29 cellular contexts compared by ENCODE assay signal in the genomic region with DNA sequence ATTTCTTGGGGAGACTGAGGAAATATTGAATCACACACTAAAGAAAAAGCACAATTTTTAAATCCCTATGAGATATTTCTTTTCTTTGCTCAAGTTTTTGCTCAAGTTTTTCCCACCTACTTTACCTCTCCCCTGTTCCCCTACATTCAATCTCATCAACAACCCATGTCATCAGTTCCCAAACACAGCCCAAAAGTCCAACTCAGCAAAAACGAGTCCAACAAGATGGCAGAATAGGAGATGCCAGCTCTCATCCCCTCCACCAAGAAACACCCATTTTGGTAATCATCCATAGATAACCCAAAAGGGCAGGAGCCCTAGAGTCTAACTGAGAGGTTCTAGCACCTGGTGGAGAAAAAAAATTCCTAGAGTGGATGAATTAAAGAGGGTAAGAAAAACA.
"Had no signal": no experiment of that assay in that cellular context is flagged by ENCODE, and none has a peak within 500 bp of the region (broad histone marks: within the 10 kb centered on the region; RNA-seq: fewer than 3 reads in every experiment).

No MANE protein-coding gene starts in this region.

- H3K4me3 ChIP-seq: colonic mucosa, coronary artery, dorsolateral prefrontal cortex, esophagus muscularis mucosa, esophagus squamous epithelium, gastrocnemius medialis, gastroesophageal sphincter, heart left ventricle, heart right ventricle had no signal

- H3K36me3 ChIP-seq: colonic mucosa, esophagus muscularis mucosa, esophagus squamous epithelium, gastrocnemius medialis, gastroesophageal sphincter, heart left ventricle, heart right ventricle had no signal

- ATAC-seq: effector memory CD8-positive, alpha-beta T cell; esophagus mucosa; foreskin keratinocyte; gastrocnemius medialis; gastroesophageal sphincter; heart left ventricle; heart right ventricle had no signal

- H3K9me3 Mint-ChIP-seq: effector memory CD8-positive, alpha-beta T cell; endodermal cell had no signal

- H3K9me3 ChIP-seq: colonic mucosa, esophagus muscularis mucosa, esophagus squamous epithelium, gastrocnemius medialis, gastroesophageal sphincter, heart left ventricle, heart right ventricle had no signal

- DNase-seq: colonic mucosa; cortex of kidney; dermis blood vessel endothelial cell; dorsolateral prefrontal cortex; effector CD4-positive, alpha-beta T cell; effector CD8-positive, alpha-beta T cell; effector memory CD4-positive, alpha-beta T cell; effector memory CD8-positive, alpha-beta T cell; endodermal cell; erythroblast; esophagus squamous epithelium; foreskin fibroblast; foreskin keratinocyte; foreskin melanocyte; gastrocnemius medialis; glutamatergic neuron; head of caudate nucleus; heart left ventricle; heart right ventricle had no signal

- H3K27me3 ChIP-seq: colonic mucosa, dorsolateral prefrontal cortex, esophagus muscularis mucosa, esophagus squamous epithelium, foreskin keratinocyte, gastrocnemius medialis, gastroesophageal sphincter, heart left ventricle, heart right ventricle had no signal

- H3K27ac ChIP-seq: colonic mucosa, coronary artery, dorsolateral prefrontal cortex, epithelial cell of prostate, esophagus muscularis mucosa, esophagus squamous epithelium, foreskin keratinocyte, gastrocnemius medialis, gastroesophageal sphincter, heart left ventricle, heart right ventricle had no signal

- H3K27ac Mint-ChIP-seq: dendritic cell treated with granulocyte-macrophage colony-stimulating factor and Interleukin-4, amounts not matched to agents 40 ng/mL and 50 ng/mL, for 4 days; effector memory CD8-positive, alpha-beta T cell; endodermal cell had no signal

- FAIRE-seq: colon, endometrium, endothelial cell of umbilical vein, frontal cortex had no signal

- H3K4me3 Mint-ChIP-seq: dendritic cell treated with granulocyte-macrophage colony-stimulating factor and Interleukin-4, amounts not matched to agents 40 ng/mL and 50 ng/mL, for 4 days; effector memory CD8-positive, alpha-beta T cell; endodermal cell had no signal

- H3K4me1 ChIP-seq: colonic mucosa, esophagus muscularis mucosa, esophagus squamous epithelium, foreskin keratinocyte, gastrocnemius medialis, gastroesophageal sphincter, heart left ventricle, heart right ventricle had no signal
